Comparison of ENCODE assay signal across 2 cellular contexts in genomic region chr12:71174825-71175224, GRCh38.
TF ChIP-seq lines count a peak whose summit lies in the region.

No MANE protein-coding gene starts in this region.

TF ChIP-seq in HepG2, 621 proteins besides CTCF, POLR2A, EP300 and RAD21:
- TF ChIP-seq ZNF513 (CRISPR knock-in tag; conservative IDR thresholded peaks at IDR 0.05) (no peak), MAFK (conservative IDR thresholded peaks at IDR 0.05 in 1 of 2, IDR thresholded peaks at IDR 0.05 in 1 of 2; ENCODE audit: low read length in 2 of 2) (peak; percentile 63 to 69)
TF ChIP-seq in HepG2: peak in this region for 1.

TF ChIP-seq in IMR-90, 13 proteins besides CTCF, POLR2A, EP300 and RAD21:
- TF ChIP-seq BHLHE40 (IDR thresholded peaks at IDR 0.05; ENCODE audit: low read depth, low read length) (no peak), MAFK (IDR thresholded peaks at IDR 0.05; ENCODE audit: low read depth, low read length) (peak; percentile 12; the same call in 1 of the 2 replicates), MAZ (IDR thresholded peaks at IDR 0.05; ENCODE audit: borderline replicate concordance, low read depth, low read length) (no peak)
